ENCODE assay signal across 18 cellular contexts in genomic region chr15:64333986-64334385, GRCh38. TPM values are rescaled to one million over a fixed set of nuclear protein-coding genes. Genes with fewer than 3 reads are reported as not detected.
DNase-seq lines count a peak whose midpoint lies in the region; ATAC-seq and TF ChIP-seq lines count a peak whose summit lies in the region.
"Had no signal": no experiment of that assay in that cellular context is flagged by ENCODE, and none has a peak within 500 bp of the region (broad histone marks: within the 10 kb centered on the region; RNA-seq: fewer than 3 reads in every experiment).

No MANE protein-coding gene starts in this region.

- H3K27ac ChIP-seq in RWPE1, result peak overlapping the region; percentile 51
- H3K27ac ChIP-seq: body of pancreas, heart left ventricle had no signal

- peak overlapping the region; percentile 85 for H3K27ac Mint-ChIP-seq in activated T-cell treated with anti-CD3 and anti-CD28 coated beads, Interleukin-2, amount 50 U/mL, for 72 hours
- peak overlapping the region; percentile 39 for H3K27ac Mint-ChIP-seq in chondrocyte (ENCODE audit: unreplicated experiment)
- H3K27ac Mint-ChIP-seq in natural killer cell treated with Interleukin-12 subunit alpha and Interleukin-12 subunit beta and Interleukin-15 and Interleukin-18, amount 100 ng/mL, for 72 hours, result peak overlapping the region; percentile 62 to 80

- POLR2A ChIA-PET in RWPE1 (lab: Yijun Ruan, JAX; ENCODE audit: low non-redundant PET), result interaction anchor here (0.6 kb wide), 1 partner anchor 53 kb away, joined by 3 read pairs; no protein-coding TSS in a partner anchor

- DNase-seq in activated T-cell treated with anti-CD3 and anti-CD28 coated beads, Interleukin-2, amount 50 U/mL, for 72 hours, result no peak
- DNase-seq in activated T-cell treated with anti-CD3 and anti-CD28 coated beads, Interleukin-2, amount 50 U/mL, for 48 hours, result no peak
- DNase-seq in RWPE1 (ENCODE audit: low spot score) (no peak), chondrocyte (ENCODE audit: low spot score) (no peak), medulla oblongata (ENCODE audit: extremely low spot score) (no peak), NCI-H146 (lab: John Stamatoyannopoulos, UW) (no peak)
- DNase-seq in natural killer cell treated with Interleukin-12 subunit alpha and Interleukin-12 subunit beta and Interleukin-15 and Interleukin-18, amount 100 ng/mL, for 72 hours (ENCODE audit: low spot score), result no peak
- DNase-seq: ACHN; body of pancreas; GDM1; H7; heart left ventricle; Kasumi-1; kidney; NCI-H1436 treated with DMSO at 0.1 percent for 48 hours; NK-92 treated with Interleukin-12 subunit alpha and Interleukin-12 subunit beta, amount 100 ng/mL, for 24 hours; Right ventricle myocardium superior had no signal

- peak overlapping the region in 1 of 2 donors; percentile 58 for H3K4me3 Mint-ChIP-seq in activated T-cell treated with anti-CD3 and anti-CD28 coated beads, Interleukin-2, amount 50 U/mL, for 72 hours
- H3K4me3 Mint-ChIP-seq in chondrocyte (ENCODE audit: unreplicated experiment), result no peak overlapping the region
- H3K4me3 Mint-ChIP-seq in natural killer cell treated with Interleukin-12 subunit alpha and Interleukin-12 subunit beta and Interleukin-15 and Interleukin-18, amount 100 ng/mL, for 72 hours, result no peak overlapping the region

- TF ChIP-seq CTCF in RWPE1 (conservative IDR thresholded peaks at IDR 0.05; ENCODE audit: low read depth) (no peak), chondrocyte (IDR thresholded peaks at IDR 0.05) (no peak)

- H3K4me1 Mint-ChIP-seq in activated T-cell treated with anti-CD3 and anti-CD28 coated beads, Interleukin-2, amount 50 U/mL, for 72 hours (ENCODE audit: low read depth), result peaks cover 34% of the 10 kb centered on the region
- peaks cover 6% of the 10 kb centered on the region for H3K4me1 Mint-ChIP-seq in chondrocyte (ENCODE audit: low read depth)
- peaks cover 15 to 19% of the 10 kb centered on the region in 2 donors for H3K4me1 Mint-ChIP-seq in natural killer cell treated with Interleukin-12 subunit alpha and Interleukin-12 subunit beta and Interleukin-15 and Interleukin-18, amount 100 ng/mL, for 72 hours (ENCODE audit: low read depth in 2 of 2)

- H3K27me3 Mint-ChIP-seq in activated T-cell treated with anti-CD3 and anti-CD28 coated beads, Interleukin-2, amount 50 U/mL, for 72 hours (ENCODE audit: low read depth), result no peaks in the 10 kb centered on the region
- H3K27me3 Mint-ChIP-seq in chondrocyte (ENCODE audit: low read depth), result no peaks in the 10 kb centered on the region
- H3K27me3 Mint-ChIP-seq in natural killer cell treated with Interleukin-12 subunit alpha and Interleukin-12 subunit beta and Interleukin-15 and Interleukin-18, amount 100 ng/mL, for 72 hours, result no peaks in the 10 kb centered on the region

- H3K9me3 Mint-ChIP-seq in activated T-cell treated with anti-CD3 and anti-CD28 coated beads, Interleukin-2, amount 50 U/mL, for 72 hours, result no peaks in the 10 kb centered on the region
- no peaks in the 10 kb centered on the region for H3K9me3 Mint-ChIP-seq in chondrocyte (ENCODE audit: low read depth)
- H3K9me3 Mint-ChIP-seq in natural killer cell treated with Interleukin-12 subunit alpha and Interleukin-12 subunit beta and Interleukin-15 and Interleukin-18, amount 100 ng/mL, for 72 hours, result no peaks in the 10 kb centered on the region

- H3K36me3 Mint-ChIP-seq in activated T-cell treated with anti-CD3 and anti-CD28 coated beads, Interleukin-2, amount 50 U/mL, for 72 hours (ENCODE audit: insufficient read depth in 2 of 2), result no peaks in the 10 kb centered on the region
- peaks cover 2% of the 10 kb centered on the region for H3K36me3 Mint-ChIP-seq in chondrocyte (ENCODE audit: low read depth)
- H3K36me3 Mint-ChIP-seq in natural killer cell treated with Interleukin-12 subunit alpha and Interleukin-12 subunit beta and Interleukin-15 and Interleukin-18, amount 100 ng/mL, for 72 hours, result peaks cover 4% of the 10 kb centered on the region

- ATAC-seq in activated T-cell treated with anti-CD3 and anti-CD28 coated beads, Interleukin-2, amount 50 U/mL, for 72 hours (replicated peaks in 1 of 2), result no peak
- ATAC-seq in natural killer cell treated with Interleukin-12 subunit alpha and Interleukin-12 subunit beta and Interleukin-15 and Interleukin-18, amount 100 ng/mL, for 72 hours, result no peak
- ATAC-seq in GM18909 (IDR thresholded peaks at IDR 0.05; ENCODE audit: poor library complexity, unreplicated experiment), result no peak
- ATAC-seq: body of pancreas, heart left ventricle had no signal

- CTCF ChIA-PET in RWPE1 (lab: Yijun Ruan, JAX), result interaction anchor here (0.7 kb wide), 2 partner anchors 48 to 948 kb away, joined by 3 to 6 read pairs; no protein-coding TSS in a partner anchor

RNA-seq across cellular contexts. Expression of gene CSNK1G1, which starts 22.0 kb away (rescaled TPM):
- 10 to 100 TPM; 29.4 to 31.3 TPM for total RNA-seq in activated T-cell treated with anti-CD3 and anti-CD28 coated beads, Interleukin-2, amount 50 U/mL, for 72 hours
- total RNA-seq in chondrocyte, result 19.5 to 24.6 TPM (median 20.1 TPM) in 3 replicates
- total RNA-seq in natural killer cell treated with Interleukin-12 subunit alpha and Interleukin-12 subunit beta and Interleukin-15 and Interleukin-18, amount 100 ng/mL, for 72 hours, result 10 to 100 TPM; 35.4 to 47.5 TPM

RNA-seq across cellular contexts. Expression of gene PCLAF, which starts 47.3 kb away (rescaled TPM):
- 10 to 100 TPM; 70.6 to 77.7 TPM for total RNA-seq in activated T-cell treated with anti-CD3 and anti-CD28 coated beads, Interleukin-2, amount 50 U/mL, for 72 hours
- total RNA-seq in chondrocyte, result 6.6 to 12.0 TPM (median 8.3 TPM) in 3 replicates
- total RNA-seq in natural killer cell treated with Interleukin-12 subunit alpha and Interleukin-12 subunit beta and Interleukin-15 and Interleukin-18, amount 100 ng/mL, for 72 hours, result 10 to 100 TPM; 47.7 to 90.0 TPM

RNA-seq across cellular contexts. Expression of gene TRIP4, which starts 53.6 kb away (rescaled TPM):
- 10 to 100 TPM; 27.9 to 29.7 TPM for total RNA-seq in activated T-cell treated with anti-CD3 and anti-CD28 coated beads, Interleukin-2, amount 50 U/mL, for 72 hours
- total RNA-seq in chondrocyte, result 24.7 to 28.8 TPM (median 24.7 TPM) in 3 replicates
- total RNA-seq in natural killer cell treated with Interleukin-12 subunit alpha and Interleukin-12 subunit beta and Interleukin-15 and Interleukin-18, amount 100 ng/mL, for 72 hours, result 10 to 100 TPM; 36.6 to 42.9 TPM
